Comparison of ENCODE assay signal across 25 cellular contexts in genomic region chr6:126076992-126077664, GRCh38.
DNase-seq lines count a peak whose midpoint lies in the region; ATAC-seq and TF ChIP-seq lines count a peak whose summit lies in the region.
"Had no signal": no experiment of that assay in that cellular context is flagged by ENCODE, and none has a peak within 500 bp of the region (broad histone marks: within the 10 kb centered on the region; RNA-seq: fewer than 3 reads in every experiment).

No MANE protein-coding gene starts in this region.

- no peaks in the 10 kb centered on the region for H3K27me3 ChIP-seq in GM23338 (ENCODE audit: insufficient read depth)
- H3K27me3 ChIP-seq in esophagus muscularis mucosa, result no peaks in the 10 kb centered on the region
- H3K27me3 ChIP-seq in left lung, result no peaks in the 10 kb centered on the region
- H3K27me3 ChIP-seq in stomach, result no peaks in the 10 kb centered on the region
- H3K27me3 ChIP-seq: adrenal gland, colonic mucosa, vagina had no signal

- H3K4me2 ChIP-seq in GM23338, result no peak overlapping the region

- H3K9me3 Mint-ChIP-seq in GM23338, result no peaks in the 10 kb centered on the region; the same call in 2 of the 3 replicates
- no peaks in the 10 kb centered on the region for H3K9me3 Mint-ChIP-seq in chondrocyte (ENCODE audit: low read depth)
- H3K9me3 Mint-ChIP-seq: activated T-cell treated with anti-CD3 and anti-CD28 coated beads, Interleukin-2, amount 50 U/mL, for 24 hours; CD4-positive, alpha-beta T cell; naive thymus-derived CD8-positive, alpha-beta T cell; stimulated activated memory B cell treated with anti-CD40 and anti-IgM and Interleukin-4, amounts not matched to agents 10 μg/mL and 1 μg/mL and 100 μg/mL, for 72 hours had no signal

- TF ChIP-seq POLR2A in esophagus muscularis mucosa (IDR thresholded peaks at IDR 0.05; ENCODE audit: low read depth), result no peak
- no peak for TF ChIP-seq POLR2A in stomach (IDR thresholded peaks at IDR 0.05)

- peaks cover 4% of the 10 kb centered on the region; the same call in 1 of the 2 replicates for H3K9me2 ChIP-seq in GM23338 (ENCODE audit: insufficient read depth)

- H3K27ac Mint-ChIP-seq in GM23338, result peak overlapping the region; percentile 80; the same call in 1 of the 2 replicates
- no peak overlapping the region for H3K27ac Mint-ChIP-seq in chondrocyte (ENCODE audit: unreplicated experiment)
- H3K27ac Mint-ChIP-seq: activated T-cell treated with anti-CD3 and anti-CD28 coated beads, Interleukin-2, amount 50 U/mL, for 24 hours; CD4-positive, alpha-beta T cell; stimulated activated memory B cell treated with anti-CD40 and anti-IgM and Interleukin-4, amounts not matched to agents 10 μg/mL and 1 μg/mL and 100 μg/mL, for 72 hours had no signal

- H3K4me1 Mint-ChIP-seq in GM23338 (peaks cover 13% of the 10 kb centered on the region), chondrocyte (ENCODE audit: low read depth) (no peaks in the 10 kb centered on the region)
- H3K4me1 Mint-ChIP-seq: naive thymus-derived CD8-positive, alpha-beta T cell; stimulated activated memory B cell treated with anti-CD40 and anti-IgM and Interleukin-4, amounts not matched to agents 10 μg/mL and 1 μg/mL and 100 μg/mL, for 72 hours had no signal

- H3K36me3 ChIP-seq in GM23338 (ENCODE audit: insufficient read depth) (no peaks in the 10 kb centered on the region), esophagus muscularis mucosa (no peaks in the 10 kb centered on the region), left lung (no peaks in the 10 kb centered on the region), stomach (no peaks in the 10 kb centered on the region)
- H3K36me3 ChIP-seq: adrenal gland, colonic mucosa, thoracic aorta, vagina had no signal

- WGBS in esophagus muscularis mucosa, result 47% methylated on average over 2 of the region's 3 CpGs
- 26 to 41% (median 34%) methylated on average over 3 of the region's 3 CpGs for WGBS in stomach, 5 donors

- H3K27me3 Mint-ChIP-seq in GM23338 (ENCODE audit: insufficient read depth, low read depth, poor library complexity), result peaks cover 1% of the 10 kb centered on the region
- H3K27me3 Mint-ChIP-seq in chondrocyte (ENCODE audit: low read depth), result no peaks in the 10 kb centered on the region
- H3K27me3 Mint-ChIP-seq: activated T-cell treated with anti-CD3 and anti-CD28 coated beads, Interleukin-2, amount 50 U/mL, for 24 hours; CD4-positive, alpha-beta T cell; naive thymus-derived CD8-positive, alpha-beta T cell; stimulated activated memory B cell treated with anti-CD40 and anti-IgM and Interleukin-4, amounts not matched to agents 10 μg/mL and 1 μg/mL and 100 μg/mL, for 72 hours had no signal

- TF ChIP-seq EP300 in esophagus muscularis mucosa (IDR thresholded peaks at IDR 0.05), result no peak
- no peak for TF ChIP-seq EP300 in stomach (IDR thresholded peaks at IDR 0.05)

- TF ChIP-seq CTCF in GM23338 (conservative IDR thresholded peaks at IDR 0.05; ENCODE audit: low read depth in 2 of 2), result no peak
- no peak for TF ChIP-seq CTCF in esophagus muscularis mucosa (IDR thresholded peaks at IDR 0.05)
- TF ChIP-seq CTCF in left lung (IDR thresholded peaks at IDR 0.05), result no peak
- no peak for TF ChIP-seq CTCF in stomach (IDR thresholded peaks at IDR 0.05)
- no peak for TF ChIP-seq CTCF in chondrocyte (IDR thresholded peaks at IDR 0.05)

- no peak overlapping the region for H2AFZ ChIP-seq in GM23338

- H4K20me1 ChIP-seq in GM23338 (replicated peaks; ENCODE audit: insufficient read depth), result no peaks in the 10 kb centered on the region

- no peaks in the 10 kb centered on the region for H3F3A ChIP-seq in GM23338 (replicated peaks; ENCODE audit: low read depth)

- H3K27ac ChIP-seq in GM23338 (ENCODE audit: low read depth), result no peak overlapping the region
- H3K27ac ChIP-seq in esophagus muscularis mucosa (replicated peaks in 1 of 4), result peak overlapping the region; percentile 29 to 49 (median 42)
- H3K27ac ChIP-seq in left lung, result no peak overlapping the region
- peak overlapping the region in 3 of 5 donors; percentile 16 to 34 (median 27) for H3K27ac ChIP-seq in stomach
- H3K27ac ChIP-seq: adrenal gland, colonic mucosa, RWPE1, thoracic aorta, vagina had no signal

- intact Hi-C loops in esophagus muscularis mucosa (cut with DNase I), result no loop called here
- intact Hi-C loops in left lung (cut with DNase I), result no loop called here
- intact Hi-C loops in stomach (cut with DNase I; ENCODE audit: low total_unique reads), result no loop called here

- peaks cover 14% of the 10 kb centered on the region for H3K4me1 ChIP-seq in GM23338 (ENCODE audit: insufficient read depth)
- peaks cover 0 to 19% (median 5%) of the 10 kb centered on the region in 4 donors for H3K4me1 ChIP-seq in esophagus muscularis mucosa
- H3K4me1 ChIP-seq in left lung, result no peaks in the 10 kb centered on the region
- H3K4me1 ChIP-seq in stomach, result peaks cover 0 to 15% (median 10%) of the 10 kb centered on the region in 4 donors
- H3K4me1 ChIP-seq: colonic mucosa had no signal

- H3K9me3 ChIP-seq in esophagus muscularis mucosa (no peaks in the 10 kb centered on the region), left lung (no peaks in the 10 kb centered on the region), stomach (no peaks in the 10 kb centered on the region)
- H3K9me3 ChIP-seq: adrenal gland, colonic mucosa, thoracic aorta, vagina had no signal

- H3K4me3 Mint-ChIP-seq in GM23338 (no peak overlapping the region), chondrocyte (ENCODE audit: unreplicated experiment) (no peak overlapping the region)
- H3K4me3 Mint-ChIP-seq: activated T-cell treated with anti-CD3 and anti-CD28 coated beads, Interleukin-2, amount 50 U/mL, for 24 hours; CD4-positive, alpha-beta T cell; naive thymus-derived CD8-positive, alpha-beta T cell; stimulated activated memory B cell treated with anti-CD40 and anti-IgM and Interleukin-4, amounts not matched to agents 10 μg/mL and 1 μg/mL and 100 μg/mL, for 72 hours had no signal

- in situ Hi-C loops in ACHN (cut with HindIII; ENCODE audit: low pct_ligation_motif_present, low pct_unique_long_range_greater_than_20kb, low sequenced_read_pairs), result no loop called here

- ATAC-seq in GM23338, result no peak
- ATAC-seq in left lung, result peak; percentile 27
- ATAC-seq: naive thymus-derived CD8-positive, alpha-beta T cell; stimulated activated memory B cell treated with anti-CD40 and anti-IgM and Interleukin-4, amounts not matched to agents 10 μg/mL and 1 μg/mL and 100 μg/mL, for 72 hours had no signal

- DNase-seq in GM23338 (ENCODE audit: low spot score), result no peak
- DNase-seq in esophagus muscularis mucosa (ENCODE audit: extremely low spot score), result peak; percentile 92
- no peak for DNase-seq in left lung
- DNase-seq in stomach, result no peak
- DNase-seq in NCI-H1930 (lab: John Stamatoyannopoulos, UW), result no peak
- DNase-seq in ACHN, result no peak
- DNase-seq in KG1 (lab: John Stamatoyannopoulos, UW), result no peak
- DNase-seq in chondrocyte (ENCODE audit: low spot score), result no peak
- DNase-seq: activated CD4-positive, alpha-beta T cell treated with anti-CD3 and anti-CD28 coated beads for 48 hours; activated naive CD4-positive, alpha-beta T cell; activated T-cell treated with anti-CD3 and anti-CD28 coated beads, Interleukin-2, amount 50 U/mL, for 24 hours; adrenal gland; CD4-positive, alpha-beta T cell; colonic mucosa; effector memory CD4-positive, alpha-beta T cell; EL; head of caudate nucleus; Karpas-422; naive thymus-derived CD8-positive, alpha-beta T cell; NCI-H1048; NCI-H187 treated with DMSO at 0.1 percent for 48 hours had no signal

- H3K36me3 Mint-ChIP-seq in GM23338 (ENCODE audit: low read depth) (no peaks in the 10 kb centered on the region), chondrocyte (ENCODE audit: low read depth) (peaks cover 2% of the 10 kb centered on the region)

- no peak overlapping the region for H3K4me3 ChIP-seq in GM23338
- no peak overlapping the region for H3K4me3 ChIP-seq in esophagus muscularis mucosa
- no peak overlapping the region for H3K4me3 ChIP-seq in left lung
- no peak overlapping the region for H3K4me3 ChIP-seq in stomach
- H3K4me3 ChIP-seq: adrenal gland, colonic mucosa, thoracic aorta, vagina had no signal

- no peaks in the 10 kb centered on the region for H3K79me2 ChIP-seq in GM23338 (replicated peaks; ENCODE audit: insufficient read depth)

TF ChIP-seq in GM23338, 12 proteins besides CTCF, POLR2A, EP300 and RAD21:
- no peak for TF ChIP-seq NANOG (IDR thresholded peaks at IDR 0.05; ENCODE audit: borderline replicate concordance)
- no peak for TF ChIP-seq POLR2AphosphoS5 (IDR thresholded peaks at IDR 0.05; ENCODE audit: low read depth)
- no peak for TF ChIP-seq JUNB (IDR thresholded peaks at IDR 0.05; ENCODE audit: unreplicated experiment)
- no peak for TF ChIP-seq REST (IDR thresholded peaks at IDR 0.05; ENCODE audit: unreplicated experiment)
- TF ChIP-seq CREB1 (CRISPR knock-in tag; IDR thresholded peaks at IDR 0.05; ENCODE audit: low read depth), result no peak

Comparison
In these comparisons a context has a peak if more than half of its experiments do, and no peak if none do; other contexts are left out.
1. H3K27ac ChIP-seq: peak in esophagus muscularis mucosa (4 of 4) and stomach (3 of 5); none in GM23338 (single experiment) and left lung (0 of 2).